13 cellular contexts compared by ENCODE assay signal in genomic region chr6:122604676-122605075, GRCh38. TPM values are rescaled to one million over a fixed set of nuclear protein-coding genes. Genes with fewer than 3 reads are reported as not detected.
DNase-seq lines count a peak whose midpoint lies in the region; ATAC-seq and TF ChIP-seq lines count a peak whose summit lies in the region.
"Had no signal": no experiment of that assay in that cellular context is flagged by ENCODE, and none has a peak within 500 bp of the region (broad histone marks: within the 10 kb centered on the region; RNA-seq: fewer than 3 reads in every experiment).

No MANE protein-coding gene starts in this region.

- no peaks in the 10 kb centered on the region for H3K27me3 ChIP-seq in upper lobe of right lung

- no peak for TF ChIP-seq CTCF in upper lobe of right lung (IDR thresholded peaks at IDR 0.05)

- H3K4me3 ChIP-seq in upper lobe of right lung: no peak overlapping the region
- H3K4me3 ChIP-seq: A549 had no signal

- H3K4me1 ChIP-seq in upper lobe of right lung: no peaks in the 10 kb centered on the region
- H3K4me1 ChIP-seq: A549 had no signal

- intact Hi-C loops in upper lobe of right lung (cut with DNase I): no loop called here

- no peaks in the 10 kb centered on the region for H3K9me3 ChIP-seq in upper lobe of right lung
- H3K9me3 ChIP-seq: A549 had no signal

- peak overlapping the region; percentile 57 for H3K27ac ChIP-seq in cingulate gyrus (ENCODE audit: low read depth, low read length)
- H3K27ac ChIP-seq in upper lobe of right lung: no peak overlapping the region
- H3K27ac ChIP-seq: A549 had no signal

- DNase-seq in inferior parietal cortex (ENCODE audit: extremely low spot score) (peak; percentile 34), pons (ENCODE audit: low spot score) (peak; percentile 88), upper lobe of right lung (no peak)
- DNase-seq in stimulated activated naive CD4-positive, alpha-beta T cell (lab: John Stamatoyannopoulos, UW): no peak
- DNase-seq: CD8-positive, alpha-beta T cell; DMS53; GOT3; H9 had no signal

- ATAC-seq in esophagus mucosa: no peak
- no peak for ATAC-seq in HG02763 (IDR thresholded peaks at IDR 0.05; ENCODE audit: unreplicated experiment)
- ATAC-seq in upper lobe of right lung: no peak
- ATAC-seq: A549; CD8-positive, alpha-beta T cell; HepG2 had no signal

- H3K36me3 ChIP-seq in upper lobe of right lung: no peaks in the 10 kb centered on the region

RNA-seq across cellular contexts. Expression of gene PKIB, which starts 5.5 kb away (rescaled TPM):
- total RNA-seq in esophagus mucosa: 0.88 TPM
- 2.1 TPM for total RNA-seq in upper lobe of right lung

Comparison
In these comparisons a context has a peak if more than half of its experiments do, and no peak if none do; other contexts are left out.
1. DNase-seq: peak in inferior parietal cortex (single experiment) and pons (single experiment); none in stimulated activated naive CD4-positive, alpha-beta T cell (0 of 6) and upper lobe of right lung (single experiment).